Comparison of ENCODE assay signal across 31 cellular contexts in genomic region chr20:20500312-20500711, GRCh38.
"Had no signal": no experiment of that assay in that cellular context is flagged by ENCODE, and none has a peak within 500 bp of the region (broad histone marks: within the 10 kb centered on the region; RNA-seq: fewer than 3 reads in every experiment).

No MANE protein-coding gene starts in this region.

- ATAC-seq: natural killer cell; psoas muscle; right cardiac atrium; sciatic nerve; stimulated activated memory B cell treated with anti-CD40 and anti-IgM and Interleukin-4, amounts not matched to agents 10 μg/mL and 1 μg/mL and 100 μg/mL, for 72 hours; stimulated activated naive CD8-positive, alpha-beta T cell treated with anti-CD3 and anti-CD28 coated beads, Interleukin-15, amount 100 ng/mL, for 72 hours; stimulated activated naive CD8-positive, alpha-beta T cell treated with anti-CD3 and anti-CD28 coated beads, Interleukin-15, Interleukin-2, amounts not matched to agents 100 U/mL and 50 U/mL, for 24 hours; upper lobe of right lung had no signal

- H3K9me3 Mint-ChIP-seq: natural killer cell; nephron; neural progenitor cell; stimulated activated memory B cell treated with anti-CD40 and anti-IgM and Interleukin-4, amounts not matched to agents 10 μg/mL and 1 μg/mL and 100 μg/mL, for 72 hours; stimulated activated naive CD8-positive, alpha-beta T cell treated with anti-CD3 and anti-CD28 coated beads, Interleukin-15, amount 100 ng/mL, for 72 hours; type B pancreatic cell had no signal

- H3K4me3 ChIP-seq: neural progenitor cell, ovary, psoas muscle, skin epidermis, smooth muscle cell, spleen, suprapubic skin, testis, tibial artery, transverse colon, upper lobe of right lung, uterus had no signal

- H3K4me1 Mint-ChIP-seq: natural killer cell; stimulated activated naive CD8-positive, alpha-beta T cell treated with anti-CD3 and anti-CD28 coated beads, Interleukin-15, amount 100 ng/mL, for 72 hours had no signal

- H3K79me2 ChIP-seq: parathyroid adenoma had no signal

- H3K9me3 ChIP-seq: ovary, psoas muscle, spleen, suprapubic skin, testis, tibial artery, transverse colon, upper lobe of right lung, uterus had no signal

- H3K9ac ChIP-seq: neural progenitor cell, parathyroid adenoma had no signal

- H3K27ac ChIP-seq: neural progenitor cell, ovary, parathyroid adenoma, psoas muscle, skin epidermis, spleen, suprapubic skin, testis, tibial artery, transverse colon, upper lobe of right lung, uterus had no signal

- DNase-seq: natural killer cell; occipital lobe; ovary; posterior cingulate gyrus; psoas muscle; right cardiac atrium; spleen; stimulated activated CD4-positive, alpha-beta T cell treated with anti-CD3 and anti-CD28 coated beads, Interleukin-12 subunit alpha, Interleukin-12 subunit beta, amount 100 ng/mL, for 4 hours; stimulated activated CD4-positive, alpha-beta T cell treated with anti-CD3 and anti-CD28 coated beads, Interleukin-1b, Interleukin-23, amount 100 ng/mL, for 48 hours; stimulated activated CD4-positive, alpha-beta T cell treated with anti-CD3 and anti-CD28 coated beads, Interleukin-4, amount 100 ng/mL, for 1 hour; stimulated activated CD4-positive, alpha-beta T cell treated with anti-CD3 and anti-CD28 coated beads, Interleukin-4, amount 100 ng/mL, for 4 hours; stimulated activated CD8-positive, alpha-beta memory T cell treated with anti-CD3 and anti-CD28 coated beads, Interleukin-4, amount 100 ng/mL, for 48 hours; stimulated activated naive CD4-positive, alpha-beta T cell; stimulated activated naive CD8-positive, alpha-beta T cell treated with anti-CD3 and anti-CD28 coated beads, Interleukin-15, amount 100 ng/mL, for 72 hours; stimulated activated naive CD8-positive, alpha-beta T cell treated with anti-CD3 and anti-CD28 coated beads, Interleukin-15, Interleukin-2, amounts not matched to agents 100 U/mL and 50 U/mL, for 24 hours; substantia nigra; testis; tibial artery; transverse colon; upper lobe of right lung; uterus had no signal

- H3K27ac Mint-ChIP-seq: natural killer cell; nephron; neural progenitor cell; progenitor cell of endocrine pancreas; stimulated activated memory B cell treated with anti-CD40 and anti-IgM and Interleukin-4, amounts not matched to agents 10 μg/mL and 1 μg/mL and 100 μg/mL, for 72 hours; stimulated activated naive CD8-positive, alpha-beta T cell treated with anti-CD3 and anti-CD28 coated beads, Interleukin-15, amount 100 ng/mL, for 72 hours; type B pancreatic cell had no signal

- H3K4me3 Mint-ChIP-seq: natural killer cell; nephron; neural progenitor cell; stimulated activated memory B cell treated with anti-CD40 and anti-IgM and Interleukin-4, amounts not matched to agents 10 μg/mL and 1 μg/mL and 100 μg/mL, for 72 hours; stimulated activated naive CD8-positive, alpha-beta T cell treated with anti-CD3 and anti-CD28 coated beads, Interleukin-15, amount 100 ng/mL, for 72 hours; type B pancreatic cell had no signal

- H3K27me3 Mint-ChIP-seq: progenitor cell of endocrine pancreas; stimulated activated memory B cell treated with anti-CD40 and anti-IgM and Interleukin-4, amounts not matched to agents 10 μg/mL and 1 μg/mL and 100 μg/mL, for 72 hours; stimulated activated naive CD8-positive, alpha-beta T cell treated with anti-CD3 and anti-CD28 coated beads, Interleukin-15, amount 100 ng/mL, for 72 hours; type B pancreatic cell had no signal

- H3K4me1 ChIP-seq: parathyroid adenoma, psoas muscle, spleen, suprapubic skin, testis, tibial artery, uterus had no signal

- H2AFZ ChIP-seq: neural progenitor cell, parathyroid adenoma had no signal

- H3K4me2 ChIP-seq: neural progenitor cell, smooth muscle cell had no signal

- H3K27me3 ChIP-seq: neural progenitor cell, ovary, suprapubic skin, testis, tibial artery, transverse colon, upper lobe of right lung, uterus had no signal

- H3K36me3 ChIP-seq: neural progenitor cell, ovary, uterus had no signal
